ENCODE assay signal across 15 cellular contexts in the genomic region with DNA sequence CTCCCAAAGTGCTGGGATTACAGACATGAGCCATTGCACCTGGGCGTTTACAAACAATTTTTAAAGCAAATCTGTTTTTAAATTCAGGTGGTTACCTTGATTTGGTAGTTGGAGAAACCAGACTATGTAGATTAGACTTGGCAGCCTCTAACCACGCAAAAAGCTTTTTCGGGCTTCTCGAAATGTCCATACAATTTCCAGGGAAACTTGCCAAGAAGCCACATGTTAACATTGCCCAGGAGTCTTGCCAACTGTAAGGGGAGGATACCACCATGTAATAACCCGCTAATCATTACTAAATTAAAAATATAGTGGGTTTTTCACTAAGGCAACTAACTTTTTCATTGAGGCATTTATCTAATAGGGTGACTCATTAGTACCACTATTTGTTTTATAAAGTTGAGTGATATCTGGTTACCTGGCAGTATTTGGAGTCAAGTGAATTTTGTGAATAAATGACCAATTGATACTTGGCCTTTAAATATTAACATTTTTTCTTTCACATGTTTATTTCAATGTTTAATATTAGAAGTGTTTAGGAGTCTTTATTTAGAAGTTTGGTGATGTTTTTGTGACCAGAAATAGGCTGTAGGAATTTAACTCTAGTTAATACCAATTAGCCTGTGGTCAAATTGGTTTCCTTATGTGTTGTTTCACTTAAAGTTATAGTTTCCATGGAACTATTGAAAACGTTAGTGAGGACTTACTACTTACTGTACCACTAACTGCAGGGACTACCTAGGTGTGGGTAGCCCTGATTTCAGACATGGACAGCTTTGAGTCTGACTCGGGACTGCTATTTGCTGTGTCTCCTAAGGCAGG.
"Had no signal": no experiment of that assay in that cellular context is flagged by ENCODE, and none has a peak within 500 bp of the region (broad histone marks: within the 10 kb centered on the region; RNA-seq: fewer than 3 reads in every experiment).

No MANE protein-coding gene starts in this region.

- H3K27me3 ChIP-seq: neutrophil had no signal

- H3K4me3 ChIP-seq: dorsolateral prefrontal cortex had no signal

- H3K36me3 ChIP-seq: neutrophil had no signal

- H3K27me3 Mint-ChIP-seq: activated CD8-positive, alpha-beta T cell treated with anti-CD3 and anti-CD28 coated beads for 36 hours; naive thymus-derived CD8-positive, alpha-beta T cell had no signal

- H3K9me3 Mint-ChIP-seq: activated CD8-positive, alpha-beta T cell treated with anti-CD3 and anti-CD28 coated beads for 36 hours; activated T-cell treated with anti-CD3 and anti-CD28 coated beads, Interleukin-2, amount 50 U/mL, for 4 hours; naive thymus-derived CD8-positive, alpha-beta T cell had no signal

- H3K27ac ChIP-seq: dorsolateral prefrontal cortex, neutrophil had no signal

- DNase-seq: activated CD4-positive, alpha-beta T cell treated with anti-CD3 and anti-CD28 coated beads for 4 hours; activated CD8-positive, alpha-beta T cell treated with anti-CD3 and anti-CD28 coated beads for 36 hours; activated effector memory CD4-positive, alpha-beta T cell treated with Interleukin-2 at 50 U/mL for 16 hours; activated naive CD4-positive, alpha-beta T cell treated with anti-CD3 and anti-CD28 coated beads, Interleukin-2, amount 50 U/mL, for 16 hours; activated T-cell treated with anti-CD3 and anti-CD28 coated beads, Interleukin-2, amount 50 U/mL, for 4 hours; dorsolateral prefrontal cortex; hippocampal formation; kidney; left ventricle myocardium superior; mesenchymal stem cell; naive thymus-derived CD8-positive, alpha-beta T cell; stimulated activated CD4-positive, alpha-beta T cell treated with anti-CD3 and anti-CD28 coated beads, Interleukin-12 subunit alpha, Interleukin-12 subunit beta, amount 100 ng/mL, for 4 hours; stimulated activated CD4-positive, alpha-beta T cell treated with anti-CD3 and anti-CD28 coated beads, Interleukin-2, amount 100 ng/mL, for 24 hours had no signal

- H3K9me3 ChIP-seq: neutrophil had no signal

- ATAC-seq: activated CD8-positive, alpha-beta T cell treated with anti-CD3 and anti-CD28 coated beads for 36 hours; activated T-cell treated with anti-CD3 and anti-CD28 coated beads, Interleukin-2, amount 50 U/mL, for 4 hours; esophagus mucosa; left ventricle myocardium superior; naive thymus-derived CD8-positive, alpha-beta T cell had no signal

- H3K4me3 Mint-ChIP-seq: activated CD8-positive, alpha-beta T cell treated with anti-CD3 and anti-CD28 coated beads for 36 hours; activated T-cell treated with anti-CD3 and anti-CD28 coated beads, Interleukin-2, amount 50 U/mL, for 4 hours; naive thymus-derived CD8-positive, alpha-beta T cell had no signal

- H3K27ac Mint-ChIP-seq: activated CD8-positive, alpha-beta T cell treated with anti-CD3 and anti-CD28 coated beads for 36 hours had no signal
